7 cellular contexts compared by ENCODE assay signal in the genomic region with DNA sequence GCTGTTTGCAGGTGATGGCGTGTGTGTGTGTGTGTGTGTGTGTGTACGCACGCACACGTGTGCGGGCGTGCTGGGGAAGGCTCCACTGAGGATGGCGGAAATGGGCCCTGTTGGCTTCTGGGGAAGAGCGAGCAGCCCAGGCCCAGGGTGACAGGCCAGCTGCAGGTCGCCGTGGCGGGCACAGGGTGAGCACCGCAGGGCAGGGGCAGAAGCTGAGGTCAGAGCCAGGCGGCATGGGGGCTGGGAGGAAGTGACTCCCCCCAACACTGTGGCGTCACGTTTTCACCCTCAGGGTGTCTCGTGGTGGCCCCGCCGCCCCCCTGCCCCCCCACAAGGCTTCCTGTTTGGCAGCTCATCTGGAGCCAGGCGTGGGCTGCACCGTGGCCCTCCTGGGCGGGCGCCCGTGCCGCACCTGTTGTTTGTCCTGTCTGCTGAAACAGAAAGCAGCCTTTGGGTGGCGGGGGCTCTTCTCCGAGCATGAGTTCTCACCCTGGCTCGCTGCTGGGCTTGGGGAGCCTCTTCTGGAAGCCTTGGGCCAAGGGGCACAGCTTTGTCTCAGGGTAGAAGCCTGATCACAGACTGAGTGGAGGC. TPM values are rescaled to one million over a fixed set of nuclear protein-coding genes. Genes with fewer than 3 reads are reported as not detected.
DNase-seq lines count a peak whose midpoint lies in the region; ATAC-seq lines count a peak whose summit lies in the region.

No MANE protein-coding gene starts in this region.

- peaks cover 37 to 42% (median 39%) of the 10 kb centered on the region in 3 donors for H3K36me3 ChIP-seq in skeletal muscle tissue (ENCODE audit: control insufficient read depth in 3 of 3, insufficient read depth in 3 of 3, low read length in 3 of 3)

- peak overlapping the region; percentile 90 for H3K27ac ChIP-seq in skeletal muscle tissue (ENCODE audit: low read depth, low read length)

- DNase-seq in activated CD4-positive, alpha-beta T cell treated with anti-CD3 and anti-CD28 coated beads for 1 hour: peak; percentile 79
- peak; percentile 90 for DNase-seq in effector CD4-positive, alpha-beta T cell
- DNase-seq in DMS79 treated with DMSO at 0.1 percent for 48 hours (lab: John Stamatoyannopoulos, UW) (no peak), cerebellum (ENCODE audit: low spot score) (no peak)

- no peaks in the 10 kb centered on the region for H3K27me3 ChIP-seq in skeletal muscle tissue (ENCODE audit: control insufficient read depth in 3 of 3, insufficient read depth in 3 of 3, low read length in 3 of 3)

- H3K9ac ChIP-seq in skeletal muscle tissue (ENCODE audit: low read depth in 1 of 3, low read length in 3 of 3): peak overlapping the region; percentile 10 to 98 (median 82)

- peak overlapping the region; percentile 23 to 58 (median 53) for H3K4me3 ChIP-seq in skeletal muscle tissue (ENCODE audit: low read length in 3 of 3)

- peak; percentile 51 for ATAC-seq in GM19438 (IDR thresholded peaks at IDR 0.05; ENCODE audit: low read depth, unreplicated experiment)
- peak; percentile 59 for ATAC-seq in HG03432 (IDR thresholded peaks at IDR 0.05; ENCODE audit: unreplicated experiment)

- no peaks in the 10 kb centered on the region for H3K9me3 ChIP-seq in skeletal muscle tissue (ENCODE audit: control insufficient read depth in 3 of 3, low read length in 3 of 3)

- H3K4me1 ChIP-seq in skeletal muscle tissue (ENCODE audit: control insufficient read depth in 3 of 3, insufficient read depth in 3 of 3, low read length in 3 of 3): peaks cover 82 to 100% (median 98%) of the 10 kb centered on the region in 3 donors

RNA-seq across cellular contexts. Expression of a gene that starts 7.1 kb away (rescaled TPM):
- total RNA-seq in skeletal muscle tissue (60.0 TPM), cerebellum (11.4 TPM)

RNA-seq across cellular contexts. Expression of a gene that starts 47.3 kb away (rescaled TPM):
- total RNA-seq in skeletal muscle tissue (18.3 TPM), cerebellum (26.9 TPM)

Comparison
In these comparisons a context has a peak if more than half of its experiments do, and no peak if none do; other contexts are left out.
1. DNase-seq: peak in activated CD4-positive, alpha-beta T cell treated with anti-CD3 and anti-CD28 coated beads for 1 hour (single experiment) and effector CD4-positive, alpha-beta T cell (single experiment); none in DMS79 treated with DMSO at 0.1 percent for 48 hours (single experiment) and cerebellum (single experiment).